ENCODE assay signal across 19 cellular contexts in genomic region chr1:61496501-61496900, GRCh38.
DNase-seq lines count a peak whose midpoint lies in the region; ATAC-seq and TF ChIP-seq lines count a peak whose summit lies in the region.
"Had no signal": no experiment of that assay in that cellular context is flagged by ENCODE, and none has a peak within 500 bp of the region (broad histone marks: within the 10 kb centered on the region; RNA-seq: fewer than 3 reads in every experiment).

No MANE protein-coding gene starts in this region.

- no peaks in the 10 kb centered on the region for H3K27me3 ChIP-seq in BJ (ENCODE audit: control insufficient read depth, insufficient read depth, low read length)
- H3K27me3 ChIP-seq: sigmoid colon, upper lobe of right lung had no signal

- POLR2A ChIA-PET in BJ (lab: Charles Lee) = interaction anchor here (0.5 kb wide), 1 partner anchor 281 kb away, joined by 3 read pairs; no protein-coding TSS in a partner anchor

- intact Hi-C loops in left ventricle myocardium superior (cut with micrococcal nuclease) = no loop called here
- intact Hi-C loops in head of caudate nucleus (cut with DNase I) = no loop called here

- ATAC-seq in left ventricle myocardium superior = peak; percentile 66
- ATAC-seq: left lobe of liver, upper lobe of right lung had no signal

- no peaks in the 10 kb centered on the region for H3K36me3 ChIP-seq in BJ (ENCODE audit: control insufficient read depth, insufficient read depth, low read length)
- H3K36me3 ChIP-seq: sigmoid colon, upper lobe of right lung had no signal

- TF ChIP-seq CTCF in BJ (IDR thresholded peaks at IDR 0.05; ENCODE audit: insufficient read depth, low read depth, low read length) = no peak
- no peak for TF ChIP-seq CTCF in cardiac fibroblast (IDR thresholded peaks at IDR 0.05; ENCODE audit: low read depth, low read length)

- CTCF ChIA-PET in BJ (lab: Yijun Ruan, JAX) = interaction anchor here (1.4 kb wide), 1 partner anchor 9 kb away, joined by 4 read pairs; no protein-coding TSS in a partner anchor

- DNase-seq in BJ (ENCODE audit: low read depth) = peak; percentile 61
- peak; percentile 89 for DNase-seq in M059J (ENCODE audit: low read depth)
- DNase-seq in cardiac fibroblast (ENCODE audit: low read depth in 2 of 2) = peak; percentile 46 to 83
- DNase-seq in left ventricle myocardium superior = no peak
- DNase-seq in stimulated activated CD4-positive, alpha-beta T cell treated with anti-CD3 and anti-CD28 coated beads, Interleukin-4, amount 100 ng/mL, for 1 hour = no peak
- no peak for DNase-seq in NK-92 treated with Interleukin-12 subunit alpha and Interleukin-12 subunit beta, amount 100 ng/mL, for 24 hours (lab: John Stamatoyannopoulos, UW)
- no peak for DNase-seq in cerebellum (ENCODE audit: low spot score)
- DNase-seq in head of caudate nucleus = no peak
- DNase-seq: activated naive CD8-positive, alpha-beta T cell treated with anti-CD3 and anti-CD28 coated beads, Interleukin-2, amount 10 ng/mL, durations not matched to agents 7 days and 5 days; CD4-positive, alpha-beta memory T cell; central memory CD4-positive, alpha-beta T cell; DND-41; effector memory CD4-positive, alpha-beta T cell; NCI-H1105 treated with DMSO at 0.1 percent for 48 hours; NCI-H524 treated with DMSO at 0.1 percent for 48 hours; nucleus accumbens; sigmoid colon; upper lobe of right lung had no signal

- no peak overlapping the region for H3K4me3 ChIP-seq in BJ (ENCODE audit: low read depth, low read length)
- H3K4me3 ChIP-seq in cardiac fibroblast (replicated peaks in 1 of 2; ENCODE audit: low read depth in 2 of 2, low read length in 2 of 2) = no peak overlapping the region
- H3K4me3 ChIP-seq: sigmoid colon, upper lobe of right lung had no signal

Comparison
In these comparisons a context has a peak if more than half of its experiments do, and no peak if none do; other contexts are left out.
1. DNase-seq: peak in BJ (single experiment), M059J (single experiment) and cardiac fibroblast (2 of 2); none in left ventricle myocardium superior (single experiment), stimulated activated CD4-positive, alpha-beta T cell treated with anti-CD3 and anti-CD28 coated beads, Interleukin-4, amount 100 ng/mL, for 1 hour (single experiment), NK-92 treated with Interleukin-12 subunit alpha and Interleukin-12 subunit beta, amount 100 ng/mL, for 24 hours (single experiment), cerebellum (single experiment) and head of caudate nucleus (0 of 42).